8 cellular contexts compared by ENCODE assay signal in genomic region chr3:49171775-49172500, GRCh38. TPM values are rescaled to one million over a fixed set of nuclear protein-coding genes. Genes with fewer than 3 reads are reported as not detected.
DNase-seq lines count a peak whose midpoint lies in the region; ATAC-seq and TF ChIP-seq lines count a peak whose summit lies in the region.

No MANE protein-coding gene starts in this region.

- H3K9me3 Mint-ChIP-seq in activated naive CD8-positive, alpha-beta T cell treated with anti-CD3 and anti-CD28 coated beads, Interleukin-2, amount 10 ng/mL, durations not matched to agents 7 days and 5 days = no peaks in the 10 kb centered on the region
- H3K9me3 Mint-ChIP-seq in immature natural killer cell = no peaks in the 10 kb centered on the region
- no peaks in the 10 kb centered on the region for H3K9me3 Mint-ChIP-seq in stimulated activated naive CD8-positive, alpha-beta T cell treated with anti-CD3 and anti-CD28 coated beads, Interleukin-15, amount 100 ng/mL, for 72 hours

- no peak for ATAC-seq in activated naive CD8-positive, alpha-beta T cell treated with anti-CD3 and anti-CD28 coated beads, Interleukin-2, amount 10 ng/mL, durations not matched to agents 7 days and 5 days (ENCODE audit: low read depth)
- no peak for ATAC-seq in stimulated activated naive CD8-positive, alpha-beta T cell treated with anti-CD3 and anti-CD28 coated beads, Interleukin-15, amount 100 ng/mL, for 72 hours

- no peaks in the 10 kb centered on the region for H3K36me3 Mint-ChIP-seq in activated naive CD8-positive, alpha-beta T cell treated with anti-CD3 and anti-CD28 coated beads, Interleukin-2, amount 10 ng/mL, durations not matched to agents 7 days and 5 days
- H3K36me3 Mint-ChIP-seq in immature natural killer cell = no peaks in the 10 kb centered on the region

- peak overlapping the region; percentile 25 for H3K4me3 Mint-ChIP-seq in activated naive CD8-positive, alpha-beta T cell treated with anti-CD3 and anti-CD28 coated beads, Interleukin-2, amount 10 ng/mL, durations not matched to agents 7 days and 5 days
- H3K4me3 Mint-ChIP-seq in immature natural killer cell = peak overlapping the region; percentile 62 to 89 (median 63)
- H3K4me3 Mint-ChIP-seq in stimulated activated naive CD8-positive, alpha-beta T cell treated with anti-CD3 and anti-CD28 coated beads, Interleukin-15, amount 100 ng/mL, for 72 hours = peak overlapping the region; percentile 79 to 88

- TF ChIP-seq CTCF in HFF-Myc (IDR thresholded peaks at IDR 0.05; ENCODE audit: low read depth, low read length, missing control alignments) = no peak

- peaks cover 20% of the 10 kb centered on the region for H3K4me1 Mint-ChIP-seq in activated naive CD8-positive, alpha-beta T cell treated with anti-CD3 and anti-CD28 coated beads, Interleukin-2, amount 10 ng/mL, durations not matched to agents 7 days and 5 days
- peaks cover 9 to 14% of the 10 kb centered on the region in 2 donors for H3K4me1 Mint-ChIP-seq in immature natural killer cell
- peaks cover 33% of the 10 kb centered on the region for H3K4me1 Mint-ChIP-seq in stimulated activated naive CD8-positive, alpha-beta T cell treated with anti-CD3 and anti-CD28 coated beads, Interleukin-15, amount 100 ng/mL, for 72 hours

- DNase-seq in HFF-Myc (ENCODE audit: extremely low read depth, low read depth) (no peak), immature natural killer cell (no peak), cerebellum (ENCODE audit: low spot score) (no peak), NCI-H2196 (lab: John Stamatoyannopoulos, UW; ENCODE audit: unreplicated experiment) (no peak), GM19240 (ENCODE audit: insufficient read length, low spot score) (no peak)
- DNase-seq in activated naive CD8-positive, alpha-beta T cell treated with anti-CD3 and anti-CD28 coated beads, Interleukin-2, amount 10 ng/mL, durations not matched to agents 7 days and 5 days = no peak
- no peak for DNase-seq in stimulated activated naive CD8-positive, alpha-beta T cell treated with anti-CD3 and anti-CD28 coated beads, Interleukin-15, amount 100 ng/mL, for 72 hours
- DNase-seq in activated CD4-positive, alpha-beta T cell treated with anti-CD3 and anti-CD28 coated beads for 48 hours = no peak

- no peak overlapping the region for H3K27ac Mint-ChIP-seq in activated naive CD8-positive, alpha-beta T cell treated with anti-CD3 and anti-CD28 coated beads, Interleukin-2, amount 10 ng/mL, durations not matched to agents 7 days and 5 days
- H3K27ac Mint-ChIP-seq in immature natural killer cell = peak overlapping the region in 1 of 6 donors; percentile 73
- H3K27ac Mint-ChIP-seq in stimulated activated naive CD8-positive, alpha-beta T cell treated with anti-CD3 and anti-CD28 coated beads, Interleukin-15, amount 100 ng/mL, for 72 hours = peak overlapping the region in 1 of 2 donors; percentile 85

- POLR2A ChIA-PET in activated naive CD8-positive, alpha-beta T cell treated with anti-CD3 and anti-CD28 coated beads, Interleukin-2, amount 10 ng/mL, durations not matched to agents 7 days and 5 days (lab: Charles Lee) = interaction anchor here (0.5 kb wide), 1 partner anchor 161 kb away, joined by 3 read pairs; no protein-coding TSS in a partner anchor

- peak overlapping the region; percentile 61 for H3K4me3 ChIP-seq in HFF-Myc (replicated peaks; ENCODE audit: low read depth, low read length)

- H3K27me3 Mint-ChIP-seq in activated naive CD8-positive, alpha-beta T cell treated with anti-CD3 and anti-CD28 coated beads, Interleukin-2, amount 10 ng/mL, durations not matched to agents 7 days and 5 days = peaks cover 2% of the 10 kb centered on the region
- H3K27me3 Mint-ChIP-seq in immature natural killer cell (ENCODE audit: low read depth in 3 of 3) = peaks cover 0 to 2% (median 0%) of the 10 kb centered on the region in 3 donors
- H3K27me3 Mint-ChIP-seq in stimulated activated naive CD8-positive, alpha-beta T cell treated with anti-CD3 and anti-CD28 coated beads, Interleukin-15, amount 100 ng/mL, for 72 hours = no peaks in the 10 kb centered on the region

RNA-seq across cellular contexts. Expression of gene KLHDC8B, which starts 0.5 kb away (rescaled TPM):
- 1 to 10 TPM; 2.6 to 3.2 TPM for total RNA-seq in activated naive CD8-positive, alpha-beta T cell treated with anti-CD3 and anti-CD28 coated beads, Interleukin-2, amount 10 ng/mL, durations not matched to agents 7 days and 5 days
- 1 to 10 TPM; 1.6 to 3.1 (median 2.1) TPM for polyA plus RNA-seq in immature natural killer cell
- 11.0 TPM for total RNA-seq in cerebellum

RNA-seq across cellular contexts. Expression of gene CCDC71, which starts 5.8 kb away (rescaled TPM):
- 10 to 100 TPM; 27.5 to 29.2 TPM for total RNA-seq in activated naive CD8-positive, alpha-beta T cell treated with anti-CD3 and anti-CD28 coated beads, Interleukin-2, amount 10 ng/mL, durations not matched to agents 7 days and 5 days
- 1 to 10 TPM; 1.1 to 2.0 (median 1.7) TPM for polyA plus RNA-seq in immature natural killer cell
- 14.4 TPM for total RNA-seq in cerebellum

RNA-seq across cellular contexts. Expression of gene LAMB2, which starts 39.1 kb away (rescaled TPM):
- 1 to 10 TPM in 1 of 2 experiments, under 1 TPM in 1; 0.45 to 1.2 TPM for total RNA-seq in activated naive CD8-positive, alpha-beta T cell treated with anti-CD3 and anti-CD28 coated beads, Interleukin-2, amount 10 ng/mL, durations not matched to agents 7 days and 5 days
- polyA plus RNA-seq in immature natural killer cell = not detected
- 79.4 TPM for total RNA-seq in cerebellum

RNA-seq across cellular contexts. Expression of gene USP19, which starts 51.3 kb away (rescaled TPM):
- total RNA-seq in activated naive CD8-positive, alpha-beta T cell treated with anti-CD3 and anti-CD28 coated beads, Interleukin-2, amount 10 ng/mL, durations not matched to agents 7 days and 5 days = 10 to 100 TPM; 77.8 to 78.2 TPM
- 10 to 100 TPM; 19.3 to 43.7 (median 38.3) TPM for polyA plus RNA-seq in immature natural killer cell
- total RNA-seq in cerebellum = 35.7 TPM

Comparison
In these comparisons a context has a peak if more than half of its experiments do, and no peak if none do; other contexts are left out.
1. H3K4me3 Mint-ChIP-seq: peak in every context shown above with its lines; median percentile 84 in stimulated activated naive CD8-positive, alpha-beta T cell treated with anti-CD3 and anti-CD28 coated beads, Interleukin-15, amount 100 ng/mL, for 72 hours; 63 in immature natural killer cell; 25 in activated naive CD8-positive, alpha-beta T cell treated with anti-CD3 and anti-CD28 coated beads, Interleukin-2, amount 10 ng/mL, durations not matched to agents 7 days and 5 days.
2. RNA of gene LAMB2, which starts 39.1 kb away (total RNA-seq): 79.4 TPM in cerebellum (single experiment); 0.45 to 1.2 TPM in activated naive CD8-positive, alpha-beta T cell treated with anti-CD3 and anti-CD28 coated beads, Interleukin-2, amount 10 ng/mL, durations not matched to agents 7 days and 5 days; every median in the first group is over 10 times any median in the second.